Comparison of ENCODE assay signal across 1 cellular context in genomic region chr1:181504294-181505115, GRCh38.
TF ChIP-seq lines count a peak whose summit lies in the region.

No MANE protein-coding gene starts in this region.

TF ChIP-seq in GM23338, 12 proteins besides CTCF, POLR2A, EP300 and RAD21 (continued from another document):
- TF ChIP-seq, protein P1, sequence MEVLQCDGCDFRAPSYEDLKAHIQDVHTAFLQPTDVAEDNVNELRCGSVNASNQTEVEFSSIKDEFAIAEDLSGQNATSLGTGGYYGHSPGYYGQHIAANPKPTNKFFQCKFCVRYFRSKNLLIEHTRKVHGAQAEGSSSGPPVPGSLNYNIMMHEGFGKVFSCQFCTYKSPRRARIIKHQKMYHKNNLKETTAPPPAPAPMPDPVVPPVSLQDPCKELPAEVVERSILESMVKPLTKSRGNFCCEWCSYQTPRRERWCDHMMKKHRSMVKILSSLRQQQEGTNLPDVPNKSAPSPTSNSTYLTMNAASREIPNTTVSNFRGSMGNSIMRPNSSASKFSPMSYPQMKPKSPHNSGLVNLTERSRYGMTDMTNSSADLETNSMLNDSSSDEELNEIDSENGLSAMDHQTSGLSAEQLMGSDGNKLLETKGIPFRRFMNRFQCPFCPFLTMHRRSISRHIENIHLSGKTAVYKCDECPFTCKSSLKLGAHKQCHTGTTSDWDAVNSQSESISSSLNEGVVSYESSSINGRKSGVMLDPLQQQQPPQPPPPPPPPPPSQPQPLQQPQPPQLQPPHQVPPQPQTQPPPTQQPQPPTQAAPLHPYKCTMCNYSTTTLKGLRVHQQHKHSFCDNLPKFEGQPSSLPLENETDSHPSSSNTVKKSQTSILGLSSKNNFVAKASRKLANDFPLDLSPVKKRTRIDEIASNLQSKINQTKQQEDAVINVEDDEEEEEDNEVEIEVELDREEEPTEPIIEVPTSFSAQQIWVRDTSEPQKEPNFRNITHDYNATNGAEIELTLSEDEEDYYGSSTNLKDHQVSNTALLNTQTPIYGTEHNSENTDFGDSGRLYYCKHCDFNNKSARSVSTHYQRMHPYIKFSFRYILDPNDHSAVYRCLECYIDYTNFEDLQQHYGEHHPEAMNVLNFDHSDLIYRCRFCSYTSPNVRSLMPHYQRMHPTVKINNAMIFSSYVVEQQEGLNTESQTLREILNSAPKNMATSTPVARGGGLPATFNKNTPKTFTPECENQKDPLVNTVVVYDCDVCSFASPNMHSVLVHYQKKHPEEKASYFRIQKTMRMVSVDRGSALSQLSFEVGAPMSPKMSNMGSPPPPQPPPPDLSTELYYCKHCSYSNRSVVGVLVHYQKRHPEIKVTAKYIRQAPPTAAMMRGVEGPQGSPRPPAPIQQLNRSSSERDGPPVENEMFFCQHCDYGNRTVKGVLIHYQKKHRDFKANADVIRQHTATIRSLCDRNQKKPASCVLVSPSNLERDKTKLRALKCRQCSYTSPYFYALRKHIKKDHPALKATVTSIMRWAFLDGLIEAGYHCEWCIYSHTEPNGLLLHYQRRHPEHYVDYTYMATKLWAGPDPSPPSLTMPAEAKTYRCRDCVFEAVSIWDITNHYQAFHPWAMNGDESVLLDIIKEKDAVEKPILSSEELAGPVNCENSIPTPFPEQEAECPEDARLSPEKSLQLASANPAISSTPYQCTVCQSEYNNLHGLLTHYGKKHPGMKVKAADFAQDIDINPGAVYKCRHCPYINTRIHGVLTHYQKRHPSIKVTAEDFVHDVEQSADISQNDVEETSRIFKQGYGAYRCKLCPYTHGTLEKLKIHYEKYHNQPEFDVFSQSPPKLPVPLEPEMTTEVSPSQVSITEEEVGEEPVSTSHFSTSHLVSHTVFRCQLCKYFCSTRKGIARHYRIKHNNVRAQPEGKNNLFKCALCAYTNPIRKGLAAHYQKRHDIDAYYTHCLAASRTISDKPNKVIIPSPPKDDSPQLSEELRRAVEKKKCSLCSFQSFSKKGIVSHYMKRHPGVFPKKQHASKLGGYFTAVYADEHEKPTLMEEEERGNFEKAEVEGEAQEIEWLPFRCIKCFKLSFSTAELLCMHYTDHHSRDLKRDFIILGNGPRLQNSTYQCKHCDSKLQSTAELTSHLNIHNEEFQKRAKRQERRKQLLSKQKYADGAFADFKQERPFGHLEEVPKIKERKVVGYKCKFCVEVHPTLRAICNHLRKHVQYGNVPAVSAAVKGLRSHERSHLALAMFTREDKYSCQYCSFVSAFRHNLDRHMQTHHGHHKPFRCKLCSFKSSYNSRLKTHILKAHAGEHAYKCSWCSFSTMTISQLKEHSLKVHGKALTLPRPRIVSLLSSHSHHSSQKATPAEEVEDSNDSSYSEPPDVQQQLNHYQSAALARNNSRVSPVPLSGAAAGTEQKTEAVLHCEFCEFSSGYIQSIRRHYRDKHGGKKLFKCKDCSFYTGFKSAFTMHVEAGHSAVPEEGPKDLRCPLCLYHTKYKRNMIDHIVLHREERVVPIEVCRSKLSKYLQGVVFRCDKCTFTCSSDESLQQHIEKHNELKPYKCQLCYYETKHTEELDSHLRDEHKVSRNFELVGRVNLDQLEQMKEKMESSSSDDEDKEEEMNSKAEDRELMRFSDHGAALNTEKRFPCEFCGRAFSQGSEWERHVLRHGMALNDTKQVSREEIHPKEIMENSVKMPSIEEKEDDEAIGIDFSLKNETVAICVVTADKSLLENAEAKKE (CRISPR knock-in tag; IDR thresholded peaks at IDR 0.05): no peak
- TF ChIP-seq EZH2 (IDR thresholded peaks at IDR 0.05; ENCODE audit: low read depth, unreplicated experiment): no peak
- TF ChIP-seq, protein P2, sequence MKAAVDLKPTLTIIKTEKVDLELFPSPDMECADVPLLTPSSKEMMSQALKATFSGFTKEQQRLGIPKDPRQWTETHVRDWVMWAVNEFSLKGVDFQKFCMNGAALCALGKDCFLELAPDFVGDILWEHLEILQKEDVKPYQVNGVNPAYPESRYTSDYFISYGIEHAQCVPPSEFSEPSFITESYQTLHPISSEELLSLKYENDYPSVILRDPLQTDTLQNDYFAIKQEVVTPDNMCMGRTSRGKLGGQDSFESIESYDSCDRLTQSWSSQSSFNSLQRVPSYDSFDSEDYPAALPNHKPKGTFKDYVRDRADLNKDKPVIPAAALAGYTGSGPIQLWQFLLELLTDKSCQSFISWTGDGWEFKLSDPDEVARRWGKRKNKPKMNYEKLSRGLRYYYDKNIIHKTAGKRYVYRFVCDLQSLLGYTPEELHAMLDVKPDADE (IDR thresholded peaks at IDR 0.05): no peak
- no peak for TF ChIP-seq EZH2phosphoT487 (IDR thresholded peaks at IDR 0.05; ENCODE audit: unreplicated experiment)
- TF ChIP-seq ZNF331 (CRISPR knock-in tag; IDR thresholded peaks at IDR 0.05; ENCODE audit: low read depth): no peak
